8 cellular contexts compared by ENCODE assay signal in genomic region chr16:4465977-4466779, GRCh38. TPM values are rescaled to one million over a fixed set of nuclear protein-coding genes. Genes with fewer than 3 reads are reported as not detected.
DNase-seq lines count a peak whose midpoint lies in the region; ATAC-seq, FAIRE-seq and TF ChIP-seq lines count a peak whose summit lies in the region.
"Had no signal": no experiment of that assay in that cellular context is flagged by ENCODE, and none has a peak within 500 bp of the region (broad histone marks: within the 10 kb centered on the region; RNA-seq: fewer than 3 reads in every experiment).

No MANE protein-coding gene starts in this region.

- H3K27ac ChIP-seq in pancreas, result no peak overlapping the region
- peak overlapping the region in 3 of 5 donors; percentile 33 to 61 (median 47) for H3K27ac ChIP-seq in stomach

- H3K4me3 Mint-ChIP-seq in activated naive CD8-positive, alpha-beta T cell treated with anti-CD3 and anti-CD28 coated beads for 36 hours, result no peak overlapping the region

- TF ChIP-seq EP300 in stomach (IDR thresholded peaks at IDR 0.05), result no peak

- intact Hi-C loops in pancreas (cut with DNase I), result no loop called here
- intact Hi-C loops in stomach (cut with DNase I; ENCODE audit: low total_unique reads), result no loop called here

- no peaks in the 10 kb centered on the region for H3K4me1 ChIP-seq in pancreas
- no peaks in the 10 kb centered on the region for H3K4me1 ChIP-seq in stomach

- no peak for TF ChIP-seq POLR2A in stomach (IDR thresholded peaks at IDR 0.05)

- ATAC-seq in pancreas, result peak in 3 of 4 donors; percentile 13 to 37 (median 26)

- 91 to 92% methylated on average over 32 of the region's 32 CpGs for WGBS in pancreas, 2 donors
- WGBS in stomach, 5 donors, result 75 to 90% (median 88%) methylated on average over 26 to 32 of the region's 32 CpGs

- peaks cover 12% of the 10 kb centered on the region for H3K36me3 Mint-ChIP-seq in activated naive CD8-positive, alpha-beta T cell treated with anti-CD3 and anti-CD28 coated beads for 36 hours

- no peaks in the 10 kb centered on the region for H3K27me3 Mint-ChIP-seq in activated naive CD8-positive, alpha-beta T cell treated with anti-CD3 and anti-CD28 coated beads for 36 hours

- no peak for FAIRE-seq in pancreas (lab: Jason Lieb, UNC)

- H3K36me3 ChIP-seq in pancreas, result peaks cover 0 to 18% (median 5%) of the 10 kb centered on the region in 3 donors
- peaks cover 39 to 93% (median 87%) of the 10 kb centered on the region in 4 donors for H3K36me3 ChIP-seq in stomach

- peaks cover 7% of the 10 kb centered on the region for H3K4me1 Mint-ChIP-seq in activated naive CD8-positive, alpha-beta T cell treated with anti-CD3 and anti-CD28 coated beads for 36 hours

- no peaks in the 10 kb centered on the region for H3K9me3 ChIP-seq in pancreas
- H3K9me3 ChIP-seq in stomach, result no peaks in the 10 kb centered on the region

- H3K27ac Mint-ChIP-seq in activated naive CD8-positive, alpha-beta T cell treated with anti-CD3 and anti-CD28 coated beads for 36 hours, result peak overlapping the region; percentile 65

- TF ChIP-seq CTCF in pancreas (IDR thresholded peaks at IDR 0.05), result no peak
- no peak for TF ChIP-seq CTCF in stomach (IDR thresholded peaks at IDR 0.05)

- peak; percentile 51 to 59 for DNase-seq in activated CD4-positive, alpha-beta T cell treated with anti-CD3 and anti-CD28 coated beads, Interleukin-2, amount 50 U/mL, for 4 hours
- DNase-seq in activated naive CD8-positive, alpha-beta T cell treated with anti-CD3 and anti-CD28 coated beads for 36 hours, result peak; percentile 30
- DNase-seq in pancreas (peak in 1 of 6 donors; percentile 57), stomach (peak; percentile 41), GM03348 (ENCODE audit: low spot score) (no peak), NCI-H2107 (lab: John Stamatoyannopoulos, UW) (no peak), NCI-H128 (lab: John Stamatoyannopoulos, UW; ENCODE audit: unreplicated experiment) (no peak)
- DNase-seq: kidney glomerular epithelial cell had no signal

- H3K4me3 ChIP-seq in pancreas (no peak overlapping the region), stomach (no peak overlapping the region)

- no peaks in the 10 kb centered on the region for H3K27me3 ChIP-seq in pancreas
- H3K27me3 ChIP-seq in stomach, result no peaks in the 10 kb centered on the region

- H3K9me3 Mint-ChIP-seq in activated naive CD8-positive, alpha-beta T cell treated with anti-CD3 and anti-CD28 coated beads for 36 hours, result no peaks in the 10 kb centered on the region

RNA-seq across cellular contexts. Expression of gene NMRAL1, which starts 8.2 kb away (rescaled TPM):
- 10 to 100 TPM; 62.5 to 64.4 TPM for total RNA-seq in activated naive CD8-positive, alpha-beta T cell treated with anti-CD3 and anti-CD28 coated beads for 36 hours
- total RNA-seq in pancreas (10 to 100 TPM; 21.9 to 40.0 (median 24.3) TPM), stomach (100 to 1,000 TPM in 1 of 5 donors, 10 to 100 TPM in 4; 22.8 to 109 (median 47.7) TPM)
- polyA plus RNA-seq in pancreas (10 to 100 TPM; 74.9 to 84.7 TPM), stomach (100 to 1,000 TPM in 1 of 3 donors, 10 to 100 TPM in 2; 67.7 to 126 (median 90.7) TPM)

RNA-seq across cellular contexts. Expression of gene HMOX2, which starts 10.0 kb away (rescaled TPM):
- total RNA-seq in activated naive CD8-positive, alpha-beta T cell treated with anti-CD3 and anti-CD28 coated beads for 36 hours, result 10 to 100 TPM; 84.4 to 88.4 TPM
- 10 to 100 TPM; 12.8 to 22.0 (median 18.5) TPM for total RNA-seq in pancreas
- 10 to 100 TPM; 18.9 to 29.6 TPM for polyA plus RNA-seq in pancreas
- 100 to 1,000 TPM in 1 of 5 donors, 10 to 100 TPM in 3, 1 to 10 TPM in 1; 6.4 to 175 (median 59.8) TPM for total RNA-seq in stomach
- 100 to 1,000 TPM in 2 of 3 donors, 10 to 100 TPM in 1; 51.6 to 109 (median 106) TPM for polyA plus RNA-seq in stomach

RNA-seq across cellular contexts. Expression of gene DNAJA3, which starts 40.5 kb away (rescaled TPM):
- total RNA-seq in activated naive CD8-positive, alpha-beta T cell treated with anti-CD3 and anti-CD28 coated beads for 36 hours, result 100 to 1,000 TPM; 103 to 107 TPM
- 10 to 100 TPM; 21.0 to 33.7 (median 21.5) TPM for total RNA-seq in pancreas
- polyA plus RNA-seq in pancreas, result 10 to 100 TPM; 20.3 to 23.0 TPM
- 10 to 100 TPM; 26.8 to 53.0 (median 39.1) TPM for total RNA-seq in stomach
- polyA plus RNA-seq in stomach, result 10 to 100 TPM; 18.8 to 28.0 (median 24.5) TPM

RNA-seq across cellular contexts. Expression of gene CORO7, which starts 49.8 kb away (rescaled TPM):
- total RNA-seq in activated naive CD8-positive, alpha-beta T cell treated with anti-CD3 and anti-CD28 coated beads for 36 hours, result 10 to 100 TPM; 66.2 to 73.1 TPM
- total RNA-seq in pancreas, result 10 to 100 TPM in 4 of 6 donors, 1 to 10 TPM in 2; 8.4 to 21.4 (median 14.2) TPM
- 10 to 100 TPM; 26.7 to 29.6 TPM for polyA plus RNA-seq in pancreas
- 100 to 1,000 TPM in 2 of 5 donors, 10 to 100 TPM in 3; 12.5 to 173 (median 57.2) TPM for total RNA-seq in stomach
- 10 to 100 TPM; 12.6 to 14.2 (median 13.6) TPM for polyA plus RNA-seq in stomach

Comparison
In these comparisons a context has a peak if more than half of its experiments do, and no peak if none do; other contexts are left out.
1. DNase-seq: peak in activated CD4-positive, alpha-beta T cell treated with anti-CD3 and anti-CD28 coated beads, Interleukin-2, amount 50 U/mL, for 4 hours (2 of 2), activated naive CD8-positive, alpha-beta T cell treated with anti-CD3 and anti-CD28 coated beads for 36 hours (single experiment) and stomach (single experiment); none in GM03348 (single experiment), NCI-H2107 (single experiment) and NCI-H128 (single experiment).
2. H3K27ac ChIP-seq: peak in stomach (3 of 5); none in pancreas (0 of 4).